1 cellular context compared by ENCODE assay signal in the genomic region with DNA sequence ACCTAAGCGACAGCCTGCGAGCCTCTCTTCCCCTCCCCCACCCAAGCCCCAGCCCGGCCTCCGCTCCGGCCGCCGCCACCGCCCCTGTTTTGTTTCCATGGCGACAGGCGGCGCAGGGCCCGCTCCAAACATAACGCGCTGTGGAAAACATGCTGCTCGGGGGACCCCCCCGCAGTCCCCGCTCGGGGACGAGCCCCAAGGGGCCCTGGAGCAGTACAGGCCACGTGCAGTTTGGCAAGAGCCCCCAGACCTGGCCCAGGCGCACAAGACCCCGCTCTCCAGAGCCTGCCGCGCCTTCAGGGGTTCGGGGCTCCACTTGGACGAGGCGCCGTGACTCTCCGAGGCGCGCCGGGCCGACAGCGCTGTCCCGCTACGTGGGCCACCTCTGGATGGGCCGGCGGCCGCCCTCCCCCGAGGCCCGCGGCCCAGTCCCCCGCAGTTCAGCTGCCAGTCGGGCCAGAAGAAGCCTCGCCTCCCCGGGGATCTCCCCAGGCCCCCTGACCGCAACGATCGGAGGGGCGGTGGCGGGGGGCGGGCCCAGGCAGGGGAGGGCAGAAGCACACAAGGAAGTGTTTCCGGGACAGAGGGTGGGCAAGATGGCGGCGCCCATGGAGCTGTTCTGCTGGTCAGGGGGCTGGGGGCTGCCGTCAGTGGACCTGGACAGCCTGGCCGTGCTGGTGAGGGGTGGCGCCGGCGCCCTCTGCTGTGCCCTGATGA.
A peak's percentile ranks its signal among the peaks of the same experiment; 100 is the strongest.
TF ChIP-seq lines count a peak whose summit lies in the region.

A gene with protein sequence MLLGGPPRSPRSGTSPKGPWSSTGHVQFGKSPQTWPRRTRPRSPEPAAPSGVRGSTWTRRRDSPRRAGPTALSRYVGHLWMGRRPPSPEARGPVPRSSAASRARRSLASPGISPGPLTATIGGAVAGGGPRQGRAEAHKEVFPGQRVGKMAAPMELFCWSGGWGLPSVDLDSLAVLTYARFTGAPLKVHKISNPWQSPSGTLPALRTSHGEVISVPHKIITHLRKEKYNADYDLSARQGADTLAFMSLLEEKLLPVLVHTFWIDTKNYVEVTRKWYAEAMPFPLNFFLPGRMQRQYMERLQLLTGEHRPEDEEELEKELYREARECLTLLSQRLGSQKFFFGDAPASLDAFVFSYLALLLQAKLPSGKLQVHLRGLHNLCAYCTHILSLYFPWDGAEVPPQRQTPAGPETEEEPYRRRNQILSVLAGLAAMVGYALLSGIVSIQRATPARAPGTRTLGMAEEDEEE (plus strand): TSS at position 40 of the 717 bp plus-strand sequence. CDS start 110 bp downstream, at position 150.

TF ChIP-seq in K562, 482 proteins besides CTCF, POLR2A, EP300 and RAD21 (continued from another document and continues in another):
- TF ChIP-seq NR0B1 (IDR thresholded peaks at IDR 0.05; ENCODE audit: partially characterized antibody) (no peak), KLF13 (tag; IDR thresholded peaks at IDR 0.05; ENCODE audit: borderline replicate concordance, low read depth) (no peak), NRF1 (conservative IDR thresholded peaks at IDR 0.05 in 1 of 2, IDR thresholded peaks at IDR 0.05 in 1 of 2) (peak; percentile 73 to 75), ZC3H11A (IDR thresholded peaks at IDR 0.05; ENCODE audit: low read depth, low read length) (no peak), RFX1 (IDR thresholded peaks at IDR 0.05) (peak; percentile 99), COPS2 (conservative IDR thresholded peaks at IDR 0.05) (no peak), TCF7L2 (IDR thresholded peaks at IDR 0.05; ENCODE audit: low read depth, low read length) (no peak), TARDBP (IDR thresholded peaks at IDR 0.05) (no peak), MEIS2 (IDR thresholded peaks at IDR 0.05; ENCODE audit: partially characterized antibody) (no peak), ZHX1 (conservative IDR thresholded peaks at IDR 0.05; ENCODE audit: low read length) (no peak), NR3C1 (CRISPR knock-in tag; IDR thresholded peaks at IDR 0.05) (0 out of 2 replicates have a peak, but pooled peaks have one; percentile 41), FOXP4 (CRISPR knock-in tag; IDR thresholded peaks at IDR 0.05; ENCODE audit: borderline replicate concordance) (no peak), ZNF408 (CRISPR knock-in tag; IDR thresholded peaks at IDR 0.05; ENCODE audit: low read depth) (no peak), TEAD2 (tag; IDR thresholded peaks at IDR 0.05) (no peak), XRCC3 (IDR thresholded peaks at IDR 0.05) (no peak), NCOA4 (IDR thresholded peaks at IDR 0.05; ENCODE audit: partially characterized antibody) (no peak), ZBTB40 (IDR thresholded peaks at IDR 0.05) (peak; percentile 86), ZBTB40 (CRISPR knock-in tag; IDR thresholded peaks at IDR 0.05) (no peak), HDAC1 (IDR thresholded peaks at IDR 0.05) (peak in 1 of 2 experiments; percentile 96; a peak in 2 of 4 replicates), ZFPM2 (CRISPR knock-in tag; IDR thresholded peaks at IDR 0.05) (no peak), ESRRA (IDR thresholded peaks at IDR 0.05; ENCODE audit: borderline replicate concordance, low read depth) (no peak; the same call in 1 of the 2 replicates)
- TF ChIP-seq, protein P1, sequence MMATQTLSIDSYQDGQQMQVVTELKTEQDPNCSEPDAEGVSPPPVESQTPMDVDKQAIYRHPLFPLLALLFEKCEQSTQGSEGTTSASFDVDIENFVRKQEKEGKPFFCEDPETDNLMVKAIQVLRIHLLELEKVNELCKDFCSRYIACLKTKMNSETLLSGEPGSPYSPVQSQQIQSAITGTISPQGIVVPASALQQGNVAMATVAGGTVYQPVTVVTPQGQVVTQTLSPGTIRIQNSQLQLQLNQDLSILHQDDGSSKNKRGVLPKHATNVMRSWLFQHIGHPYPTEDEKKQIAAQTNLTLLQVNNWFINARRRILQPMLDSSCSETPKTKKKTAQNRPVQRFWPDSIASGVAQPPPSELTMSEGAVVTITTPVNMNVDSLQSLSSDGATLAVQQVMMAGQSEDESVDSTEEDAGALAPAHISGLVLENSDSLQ (IDR thresholded peaks at IDR 0.05) = peak; percentile 13; the same call in 1 of the 2 replicates
- TF ChIP-seq, protein P2, sequence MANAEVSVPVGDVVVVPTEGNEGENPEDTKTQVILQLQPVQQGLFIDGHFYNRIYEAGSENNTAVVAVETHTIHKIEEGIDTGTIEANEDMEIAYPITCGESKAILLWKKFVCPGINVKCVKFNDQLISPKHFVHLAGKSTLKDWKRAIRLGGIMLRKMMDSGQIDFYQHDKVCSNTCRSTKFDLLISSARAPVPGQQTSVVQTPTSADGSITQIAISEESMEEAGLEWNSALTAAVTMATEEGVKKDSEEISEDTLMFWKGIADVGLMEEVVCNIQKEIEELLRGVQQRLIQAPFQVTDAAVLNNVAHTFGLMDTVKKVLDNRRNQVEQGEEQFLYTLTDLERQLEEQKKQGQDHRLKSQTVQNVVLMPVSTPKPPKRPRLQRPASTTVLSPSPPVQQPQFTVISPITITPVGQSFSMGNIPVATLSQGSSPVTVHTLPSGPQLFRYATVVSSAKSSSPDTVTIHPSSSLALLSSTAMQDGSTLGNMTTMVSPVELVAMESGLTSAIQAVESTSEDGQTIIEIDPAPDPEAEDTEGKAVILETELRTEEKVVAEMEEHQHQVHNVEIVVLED (CRISPR knock-in tag; IDR thresholded peaks at IDR 0.05) = no peak
- TF ChIP-seq, protein P3, sequence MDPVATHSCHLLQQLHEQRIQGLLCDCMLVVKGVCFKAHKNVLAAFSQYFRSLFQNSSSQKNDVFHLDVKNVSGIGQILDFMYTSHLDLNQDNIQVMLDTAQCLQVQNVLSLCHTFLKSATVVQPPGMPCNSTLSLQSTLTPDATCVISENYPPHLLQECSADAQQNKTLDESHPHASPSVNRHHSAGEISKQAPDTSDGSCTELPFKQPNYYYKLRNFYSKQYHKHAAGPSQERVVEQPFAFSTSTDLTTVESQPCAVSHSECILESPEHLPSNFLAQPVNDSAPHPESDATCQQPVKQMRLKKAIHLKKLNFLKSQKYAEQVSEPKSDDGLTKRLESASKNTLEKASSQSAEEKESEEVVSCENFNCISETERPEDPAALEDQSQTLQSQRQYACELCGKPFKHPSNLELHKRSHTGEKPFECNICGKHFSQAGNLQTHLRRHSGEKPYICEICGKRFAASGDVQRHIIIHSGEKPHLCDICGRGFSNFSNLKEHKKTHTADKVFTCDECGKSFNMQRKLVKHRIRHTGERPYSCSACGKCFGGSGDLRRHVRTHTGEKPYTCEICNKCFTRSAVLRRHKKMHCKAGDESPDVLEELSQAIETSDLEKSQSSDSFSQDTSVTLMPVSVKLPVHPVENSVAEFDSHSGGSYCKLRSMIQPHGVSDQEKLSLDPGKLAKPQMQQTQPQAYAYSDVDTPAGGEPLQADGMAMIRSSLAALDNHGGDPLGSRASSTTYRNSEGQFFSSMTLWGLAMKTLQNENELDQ (CRISPR knock-in tag; IDR thresholded peaks at IDR 0.05; ENCODE audit: borderline replicate concordance) = no peak
- TF ChIP-seq, protein P4, sequence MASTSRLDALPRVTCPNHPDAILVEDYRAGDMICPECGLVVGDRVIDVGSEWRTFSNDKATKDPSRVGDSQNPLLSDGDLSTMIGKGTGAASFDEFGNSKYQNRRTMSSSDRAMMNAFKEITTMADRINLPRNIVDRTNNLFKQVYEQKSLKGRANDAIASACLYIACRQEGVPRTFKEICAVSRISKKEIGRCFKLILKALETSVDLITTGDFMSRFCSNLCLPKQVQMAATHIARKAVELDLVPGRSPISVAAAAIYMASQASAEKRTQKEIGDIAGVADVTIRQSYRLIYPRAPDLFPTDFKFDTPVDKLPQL (IDR thresholded peaks at IDR 0.05; ENCODE audit: extremely low read depth, insufficient read length) = no peak
